In the genomic region with DNA sequence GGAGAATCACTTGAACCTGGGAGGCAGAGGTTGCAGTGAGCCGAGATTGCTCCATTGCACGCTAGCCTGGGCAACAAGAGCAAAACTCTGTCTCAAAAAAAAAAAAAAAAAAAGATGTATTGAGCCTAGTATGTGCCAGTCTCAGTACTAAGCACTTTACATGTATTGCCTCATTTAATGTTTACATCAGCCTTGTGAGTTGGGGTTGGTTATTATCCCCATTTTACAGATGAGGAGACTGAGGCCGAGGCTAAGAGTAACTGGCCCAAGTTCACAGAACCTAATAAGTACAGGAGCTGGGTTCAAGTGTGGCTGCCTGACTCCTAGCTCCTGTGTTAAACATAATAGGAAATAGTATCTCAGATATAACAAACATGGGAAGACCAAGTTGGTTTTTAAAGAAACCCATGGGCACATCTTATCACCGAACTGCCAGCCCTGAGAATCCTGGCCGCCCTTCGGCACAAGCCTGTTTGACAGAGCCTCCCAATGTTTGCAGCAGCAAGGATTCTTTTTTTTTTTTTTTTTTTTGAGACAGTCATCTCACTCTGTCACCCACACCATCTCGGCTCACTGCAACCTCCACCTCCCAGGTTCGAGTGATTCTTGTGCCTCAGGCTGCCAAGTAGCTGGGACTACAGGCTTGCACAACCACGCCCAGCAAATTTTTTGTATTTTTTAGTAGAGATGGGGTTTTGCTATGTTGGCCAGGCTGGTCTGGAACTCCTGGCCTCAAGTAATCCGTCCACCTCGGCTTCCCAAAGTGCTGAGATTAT, we compare ENCODE assay signal across 20 cellular contexts. TPM values are rescaled to one million over a fixed set of nuclear protein-coding genes. Genes with fewer than 3 reads are reported as not detected.
A peak's percentile ranks its signal among the peaks of the same experiment; 100 is the strongest.
DNase-seq lines count a peak whose midpoint lies in the region; ATAC-seq and TF ChIP-seq lines count a peak whose summit lies in the region.
"Had no signal": no experiment of that assay in that cellular context is flagged by ENCODE, and none has a peak within 500 bp of the region (broad histone marks: within the 10 kb centered on the region; RNA-seq: fewer than 3 reads in every experiment).

No MANE protein-coding gene starts in this region.

- H3K4me1 Mint-ChIP-seq in activated CD8-positive, alpha-beta memory T cell treated with anti-CD3 and anti-CD28 coated beads, Interleukin-2, amount 10 ng/mL, durations not matched to agents 7 days and 5 days: no peaks in the 10 kb centered on the region

- H3K36me3 Mint-ChIP-seq in activated CD8-positive, alpha-beta memory T cell treated with anti-CD3 and anti-CD28 coated beads, Interleukin-2, amount 10 ng/mL, durations not matched to agents 7 days and 5 days: no peaks in the 10 kb centered on the region

- intact Hi-C loops in left ventricle myocardium inferior (cut with micrococcal nuclease) (no loop called here), Right ventricle myocardium superior (cut with DNase I) (loop anchor here (5.0 kb wide), 1 partner anchor 58 kb away; no protein-coding TSS in a partner anchor), esophagus muscularis mucosa (cut with DNase I) (loop anchor here (5.0 kb wide), 1 partner anchor 58 kb away; no protein-coding TSS in a partner anchor), sigmoid colon (cut with DNase I) (no loop called here)

- DNase-seq in left ventricle myocardium inferior (no peak), Right ventricle myocardium superior (no peak), esophagus muscularis mucosa (ENCODE audit: extremely low spot score) (no peak), sigmoid colon (no peak), NCI-H774 (lab: John Stamatoyannopoulos, UW) (no peak)
- no peak for DNase-seq in activated naive CD4-positive, alpha-beta T cell (lab: John Stamatoyannopoulos, UW)
- DNase-seq in activated CD8-positive, alpha-beta memory T cell treated with anti-CD3 and anti-CD28 coated beads, Interleukin-2, amount 10 ng/mL, durations not matched to agents 7 days and 5 days: no peak
- DNase-seq: BE2C, EL, GF-D8, MG63, NCI-H1694 treated with DMSO at 0.1 percent for 48 hours, NCI-H2081 treated with DMSO at 0.1 percent for 48 hours, NCI-H2171 treated with DMSO at 0.1 percent for 48 hours, NCI-H524 treated with DMSO at 0.1 percent for 48 hours, SHP77 treated with DMSO at 0.1 percent for 48 hours, SK-N-SH had no signal

- no peaks in the 10 kb centered on the region for H3K27me3 Mint-ChIP-seq in activated CD8-positive, alpha-beta memory T cell treated with anti-CD3 and anti-CD28 coated beads, Interleukin-2, amount 10 ng/mL, durations not matched to agents 7 days and 5 days

- peak overlapping the region; percentile 58 for H3K27ac ChIP-seq in left ventricle myocardium inferior (replicated peaks)
- H3K27ac ChIP-seq in esophagus muscularis mucosa (replicated peaks in 1 of 4): peak overlapping the region; percentile 62 to 99 (median 94)
- H3K27ac ChIP-seq in sigmoid colon: peak overlapping the region; percentile 58 to 99 (median 99)

- H3K9me3 Mint-ChIP-seq in activated CD8-positive, alpha-beta memory T cell treated with anti-CD3 and anti-CD28 coated beads, Interleukin-2, amount 10 ng/mL, durations not matched to agents 7 days and 5 days (ENCODE audit: low read depth): no peaks in the 10 kb centered on the region

- TF ChIP-seq CTCF in left ventricle myocardium inferior (IDR thresholded peaks at IDR 0.05; ENCODE audit: borderline replicate concordance) (no peak), esophagus muscularis mucosa (IDR thresholded peaks at IDR 0.05) (no peak), sigmoid colon (IDR thresholded peaks at IDR 0.05) (no peak)

- no peak for ATAC-seq in Right ventricle myocardium superior (ENCODE audit: poor library complexity)
- no peak for ATAC-seq in activated CD8-positive, alpha-beta memory T cell treated with anti-CD3 and anti-CD28 coated beads, Interleukin-2, amount 10 ng/mL, durations not matched to agents 7 days and 5 days

- H3K4me3 ChIP-seq in left ventricle myocardium inferior (no peak overlapping the region), esophagus muscularis mucosa (no peak overlapping the region), sigmoid colon (no peak overlapping the region)
- H3K4me3 ChIP-seq: MG63 had no signal

- TF ChIP-seq POLR2A in esophagus muscularis mucosa (IDR thresholded peaks at IDR 0.05; ENCODE audit: low read depth) (no peak), sigmoid colon (IDR thresholded peaks at IDR 0.05) (no peak)

- CTCF ChIA-PET in activated CD8-positive, alpha-beta memory T cell treated with anti-CD3 and anti-CD28 coated beads, Interleukin-2, amount 10 ng/mL, durations not matched to agents 7 days and 5 days (lab: Charles Lee): interaction anchor here (0.7 to 6.2 kb wide), 5 partner anchors 10 to 85 kb away, joined by 3 to 40 read pairs (median 3); a partner anchor contains a TSS

- no peaks in the 10 kb centered on the region for H3K9me3 ChIP-seq in left ventricle myocardium inferior (replicated peaks)
- no peaks in the 10 kb centered on the region for H3K9me3 ChIP-seq in esophagus muscularis mucosa
- H3K9me3 ChIP-seq in sigmoid colon: no peaks in the 10 kb centered on the region
- H3K9me3 ChIP-seq: BE2C, MG63, SK-N-SH had no signal

- TF ChIP-seq EP300 in esophagus muscularis mucosa (IDR thresholded peaks at IDR 0.05): no peak
- no peak for TF ChIP-seq EP300 in sigmoid colon (IDR thresholded peaks at IDR 0.05)

- peaks cover 23% of the 10 kb centered on the region for H3K27me3 ChIP-seq in left ventricle myocardium inferior (ENCODE audit: low read depth)
- peaks cover 0 to 5% (median 0%) of the 10 kb centered on the region in 4 donors for H3K27me3 ChIP-seq in esophagus muscularis mucosa
- no peaks in the 10 kb centered on the region for H3K27me3 ChIP-seq in sigmoid colon
- H3K27me3 ChIP-seq: BE2C, MG63 had no signal

- H3K4me3 Mint-ChIP-seq in activated CD8-positive, alpha-beta memory T cell treated with anti-CD3 and anti-CD28 coated beads, Interleukin-2, amount 10 ng/mL, durations not matched to agents 7 days and 5 days: no peak overlapping the region

- H3K36me3 ChIP-seq in left ventricle myocardium inferior (peaks cover 13% of the 10 kb centered on the region), esophagus muscularis mucosa (peaks cover 18 to 71% (median 34%) of the 10 kb centered on the region in 4 donors), sigmoid colon (peaks cover 16 to 85% (median 38%) of the 10 kb centered on the region in 4 donors)

- 66% methylated on average over 11 of the region's 11 CpGs for WGBS in esophagus muscularis mucosa
- 70 to 85% methylated on average over 11 of the region's 11 CpGs for WGBS in sigmoid colon, 2 donors

- no peak overlapping the region for H3K27ac Mint-ChIP-seq in activated CD8-positive, alpha-beta memory T cell treated with anti-CD3 and anti-CD28 coated beads, Interleukin-2, amount 10 ng/mL, durations not matched to agents 7 days and 5 days

- H3K4me1 ChIP-seq in left ventricle myocardium inferior (peaks cover 51% of the 10 kb centered on the region), esophagus muscularis mucosa (peaks cover 9 to 76% (median 55%) of the 10 kb centered on the region in 4 donors), sigmoid colon (peaks cover 0 to 42% (median 26%) of the 10 kb centered on the region in 4 donors)

RNA-seq across cellular contexts. Expression of a gene that starts 24.2 kb away (rescaled TPM):
- total RNA-seq in left ventricle myocardium inferior (22.0 TPM), Right ventricle myocardium superior (22.3 TPM), esophagus muscularis mucosa (10 to 100 TPM; 16.2 to 32.6 (median 19.9) TPM), sigmoid colon (10 to 100 TPM; 13.9 to 24.7 (median 21.3) TPM)
- 10 to 100 TPM; 42.6 to 52.8 (median 44.2) TPM for polyA plus RNA-seq in sigmoid colon
- total RNA-seq in activated CD8-positive, alpha-beta memory T cell treated with anti-CD3 and anti-CD28 coated beads, Interleukin-2, amount 10 ng/mL, durations not matched to agents 7 days and 5 days: 10 to 100 TPM; 36.5 to 42.6 TPM

RNA-seq across cellular contexts. Expression of a gene that starts 39.8 kb away (rescaled TPM):
- total RNA-seq in left ventricle myocardium inferior (not detected), Right ventricle myocardium superior (not detected), esophagus muscularis mucosa (not detected), sigmoid colon (under 1 TPM in 1 of 4 donors, not detected in 3; under 0.01 TPM)
- under 1 TPM in 1 of 3 donors, not detected in 2; 0.07 TPM for polyA plus RNA-seq in sigmoid colon
- total RNA-seq in activated CD8-positive, alpha-beta memory T cell treated with anti-CD3 and anti-CD28 coated beads, Interleukin-2, amount 10 ng/mL, durations not matched to agents 7 days and 5 days: under 1 TPM in 1 of 2 experiments, not detected in 1; 0.09 TPM
- total RNA-seq: LHCN-M2, RPMI7951 had no signal

RNA-seq across cellular contexts. Expression of a gene that starts 39.8 kb away (rescaled TPM):
- total RNA-seq in left ventricle myocardium inferior (145 TPM), Right ventricle myocardium superior (103 TPM), esophagus muscularis mucosa (100 to 1,000 TPM; 115 to 251 (median 180) TPM), sigmoid colon (100 to 1,000 TPM; 123 to 321 (median 194) TPM)
- polyA plus RNA-seq in sigmoid colon: 10 to 100 TPM in 2 of 3 donors, 1 to 10 TPM in 1; 6.0 to 25.4 (median 13.4) TPM
- 1 to 10 TPM in 1 of 2 experiments, under 1 TPM in 1; 0.52 to 1.3 TPM for total RNA-seq in activated CD8-positive, alpha-beta memory T cell treated with anti-CD3 and anti-CD28 coated beads, Interleukin-2, amount 10 ng/mL, durations not matched to agents 7 days and 5 days

RNA-seq across cellular contexts. Expression of a gene that starts 56.3 kb away (rescaled TPM):
- total RNA-seq in left ventricle myocardium inferior: 15,954 TPM
- 12,920 TPM for total RNA-seq in Right ventricle myocardium superior
- over 10,000 TPM; 19,781 to 23,770 (median 22,752) TPM for total RNA-seq in esophagus muscularis mucosa
- over 10,000 TPM in 3 of 4 donors, 1,000 to 10,000 TPM in 1; 7,366 to 30,562 (median 13,340) TPM for total RNA-seq in sigmoid colon
- polyA plus RNA-seq in sigmoid colon: 100 to 1,000 TPM in 2 of 3 donors, 10 to 100 TPM in 1; 35.1 to 264 (median 162) TPM
- not detected for total RNA-seq in activated CD8-positive, alpha-beta memory T cell treated with anti-CD3 and anti-CD28 coated beads, Interleukin-2, amount 10 ng/mL, durations not matched to agents 7 days and 5 days
- total RNA-seq: A673 had no signal

Comparison
In these comparisons a context has a peak if more than half of its experiments do, and no peak if none do; other contexts are left out.
1. intact Hi-C loops: an anchor here in Right ventricle myocardium superior (5.0 kb wide) and esophagus muscularis mucosa (5.0 kb wide); none called in left ventricle myocardium inferior and sigmoid colon.
2. RNA of a gene that starts 39.8 kb away (total RNA-seq): 115 to 251 TPM in esophagus muscularis mucosa, 123 to 321 TPM in sigmoid colon, 145 TPM in left ventricle myocardium inferior (single experiment) and 103 TPM in Right ventricle myocardium superior (single experiment); 0.52 to 1.3 TPM in activated CD8-positive, alpha-beta memory T cell treated with anti-CD3 and anti-CD28 coated beads, Interleukin-2, amount 10 ng/mL, durations not matched to agents 7 days and 5 days; every median in the first group is over 10 times any median in the second.
3. Peak in every context shown above with its lines, with median percentiles within 50 percentile points of each other: H3K27ac ChIP-seq.